ENCODE assay signal across 8 cellular contexts in the genomic region with DNA sequence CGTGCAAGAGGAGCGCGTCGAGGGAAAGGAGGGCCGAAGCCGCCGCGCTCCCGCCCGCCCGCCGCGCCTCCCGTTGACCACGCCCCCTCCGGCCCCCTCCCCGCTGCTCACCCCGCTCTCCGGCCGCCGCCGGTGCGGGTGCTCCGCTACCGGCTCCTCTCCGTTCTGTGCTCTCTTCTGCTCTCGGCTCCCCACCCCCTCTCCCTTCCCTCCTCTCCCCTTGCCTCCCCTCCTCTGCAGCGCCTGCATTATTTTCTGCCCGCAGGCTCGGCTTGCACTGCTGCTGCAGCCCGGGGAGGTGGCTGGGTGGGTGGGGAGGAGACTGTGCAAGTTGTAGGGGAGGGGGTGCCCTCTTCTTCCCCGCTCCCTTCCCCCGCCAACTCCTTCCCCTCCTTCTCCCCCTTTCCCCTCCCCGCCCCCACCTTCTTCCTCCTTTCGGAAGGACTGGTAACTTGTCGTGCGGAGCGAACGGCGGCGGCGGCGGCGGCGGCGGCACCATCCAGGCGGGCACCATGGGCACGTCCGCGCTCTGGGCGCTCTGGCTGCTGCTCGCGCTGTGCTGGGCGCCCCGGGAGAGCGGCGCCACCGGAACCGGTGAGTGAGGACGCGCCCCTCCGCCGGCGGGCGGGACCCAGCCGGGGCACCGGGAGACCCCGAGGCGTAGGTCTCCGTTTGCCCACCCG. TPM values are rescaled to one million over a fixed set of nuclear protein-coding genes. Genes with fewer than 3 reads are reported as not detected.
DNase-seq lines count a peak whose midpoint lies in the region; ATAC-seq and TF ChIP-seq lines count a peak whose summit lies in the region.

A gene (plus strand): TSS at position 110 of the 683 bp plus-strand sequence. CDS start 403 bp downstream, at position 513.

- no peaks in the 10 kb centered on the region for H3K36me3 ChIP-seq in neural progenitor cell
- no peaks in the 10 kb centered on the region for H3K36me3 ChIP-seq in uterus

- H3K4me1 ChIP-seq in neural progenitor cell, result peaks cover 5% of the 10 kb centered on the region
- peaks cover 0 to 3% of the 10 kb centered on the region in 2 donors for H3K4me1 ChIP-seq in uterus

- H2AFZ ChIP-seq in neural progenitor cell (replicated peaks), result peak within 1 kb of the TSS; percentile 46

- H4K20me1 ChIP-seq in neural progenitor cell (ENCODE audit: low read depth), result peaks cover 16% of the 10 kb centered on the region

- CTCF ChIA-PET in activated CD4-positive, alpha-beta T cell treated with anti-CD3 and anti-CD28 coated beads for 36 hours (lab: Charles Lee), result no interaction called here

- intact Hi-C loops in activated CD4-positive, alpha-beta T cell treated with anti-CD3 and anti-CD28 coated beads for 36 hours (cut with DNase I, micrococcal nuclease), result loop anchor here (1.0 to 10.0 kb wide), 11 partner anchors 33 to 1647 kb away; a partner anchor contains a TSS
- intact Hi-C loops in uterus (cut with DNase I; ENCODE audit: low total_unique reads), result no loop called here

- POLR2A ChIA-PET in activated CD4-positive, alpha-beta T cell treated with anti-CD3 and anti-CD28 coated beads for 36 hours (lab: Charles Lee), result no interaction called here

- peaks cover 46% of the 10 kb centered on the region for H3K27me3 ChIP-seq in neural progenitor cell
- H3K27me3 ChIP-seq in uterus, result no peaks in the 10 kb centered on the region

- peaks cover 8% of the 10 kb centered on the region for H3F3A ChIP-seq in neural progenitor cell (ENCODE audit: low read depth)

- peak; percentile 50 for ATAC-seq in activated CD4-positive, alpha-beta T cell treated with anti-CD3 and anti-CD28 coated beads for 36 hours
- ATAC-seq in HG02870 (IDR thresholded peaks at IDR 0.05; ENCODE audit: unreplicated experiment), result peak; percentile 7

- H3K9me3 Mint-ChIP-seq in activated CD4-positive, alpha-beta T cell treated with anti-CD3 and anti-CD28 coated beads for 36 hours (ENCODE audit: low read depth), result no peaks in the 10 kb centered on the region
- peaks cover 6% of the 10 kb centered on the region for H3K9me3 Mint-ChIP-seq in neural progenitor cell

- H3K9ac ChIP-seq in neural progenitor cell, result no peak within 1 kb of the TSS

- no peak for TF ChIP-seq CTCF in neural progenitor cell (IDR thresholded peaks at IDR 0.05)
- TF ChIP-seq CTCF in uterus (IDR thresholded peaks at IDR 0.05), result no peak

- peaks cover 70% of the 10 kb centered on the region for H3K27me3 Mint-ChIP-seq in activated CD4-positive, alpha-beta T cell treated with anti-CD3 and anti-CD28 coated beads for 36 hours
- peaks cover 15% of the 10 kb centered on the region for H3K27me3 Mint-ChIP-seq in neural progenitor cell (ENCODE audit: insufficient read depth, low read depth)

- H3K4me3 ChIP-seq in neural progenitor cell (peak within 1 kb of the TSS; percentile 57), uterus (peak within 1 kb of the TSS; percentile 41 to 89)

- H3K4me1 Mint-ChIP-seq in activated CD4-positive, alpha-beta T cell treated with anti-CD3 and anti-CD28 coated beads for 36 hours, result peaks cover 11% of the 10 kb centered on the region
- peaks cover 12% of the 10 kb centered on the region for H3K4me1 Mint-ChIP-seq in neural progenitor cell

- peak within 1 kb of the TSS; percentile 83 for H3K4me2 ChIP-seq in neural progenitor cell

- H3K9me3 ChIP-seq in neural progenitor cell (ENCODE audit: low read depth) (no peaks in the 10 kb centered on the region), uterus (no peaks in the 10 kb centered on the region)

- H3K79me2 ChIP-seq in neural progenitor cell (ENCODE audit: low read depth), result peaks cover 28% of the 10 kb centered on the region

- peak within 1 kb of the TSS; percentile 96 for H3K27ac Mint-ChIP-seq in activated CD4-positive, alpha-beta T cell treated with anti-CD3 and anti-CD28 coated beads for 36 hours
- H3K27ac Mint-ChIP-seq in neural progenitor cell, result peak within 1 kb of the TSS; percentile 95

- no peak for TF ChIP-seq POLR2A in uterus (IDR thresholded peaks at IDR 0.05)

- H3K4me3 Mint-ChIP-seq in activated CD4-positive, alpha-beta T cell treated with anti-CD3 and anti-CD28 coated beads for 36 hours, result peak within 1 kb of the TSS; percentile 90
- peak within 1 kb of the TSS; percentile 96 for H3K4me3 Mint-ChIP-seq in neural progenitor cell

- peaks cover 3% of the 10 kb centered on the region for H3K36me3 Mint-ChIP-seq in activated CD4-positive, alpha-beta T cell treated with anti-CD3 and anti-CD28 coated beads for 36 hours (ENCODE audit: low read depth)
- H3K36me3 Mint-ChIP-seq in neural progenitor cell, result no peaks in the 10 kb centered on the region

- no peak within 1 kb of the TSS for H3K27ac ChIP-seq in neural progenitor cell
- peak within 1 kb of the TSS; percentile 69 to 77 for H3K27ac ChIP-seq in uterus

- DNase-seq in activated CD4-positive, alpha-beta T cell treated with anti-CD3 and anti-CD28 coated beads for 36 hours, result peak; percentile 73
- DNase-seq in activated CD4-positive, alpha-beta T cell treated with anti-CD3 and anti-CD28 coated beads for 1 hour, result no peak
- peak; percentile 91 for DNase-seq in NCI-H2196 treated with DMSO at 0.1 percent for 48 hours (lab: John Stamatoyannopoulos, UW; ENCODE audit: unreplicated experiment)
- peak; percentile 9 for DNase-seq in activated gamma-delta T cell (lab: John Stamatoyannopoulos, UW)
- DNase-seq in germinal center (ENCODE audit: low spot score), result peak; percentile 38
- DNase-seq in neural progenitor cell (ENCODE audit: low spot score), result peak; percentile 82
- DNase-seq in uterus, result peak; percentile 52 to 67

RNA-seq across cellular contexts. Expression of the gene that starts here (rescaled TPM):
- 10 to 100 TPM; 12.7 to 14.5 TPM for total RNA-seq in activated CD4-positive, alpha-beta T cell treated with anti-CD3 and anti-CD28 coated beads for 36 hours
- total RNA-seq in neural progenitor cell (ENCODE audit: low replicate concordance) (16.2 and 16.4 TPM in 2 replicates), uterus (10 to 100 TPM in 3 of 4 donors, 1 to 10 TPM in 1; 8.5 to 99.5 (median 19.4) TPM)
